In the genomic region with DNA sequence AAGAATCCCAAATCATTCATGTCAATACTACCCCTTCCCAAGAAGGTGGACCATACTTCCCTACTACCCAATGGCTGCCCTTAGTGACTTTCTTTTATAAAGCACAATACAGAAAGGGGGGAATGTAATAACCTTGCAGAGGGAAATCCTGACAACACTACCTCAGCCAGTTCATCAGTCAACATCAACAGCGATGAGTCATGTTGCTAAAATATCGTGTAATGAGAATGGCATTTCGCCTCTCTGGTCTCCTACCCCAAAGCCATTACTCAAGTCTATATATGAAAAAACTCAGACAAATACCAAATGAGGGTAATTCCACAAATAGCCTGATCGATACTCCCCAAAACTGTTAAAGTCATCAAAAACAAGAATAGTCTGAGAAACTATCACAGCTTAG, we compare ENCODE assay signal across 29 cellular contexts. TPM values are rescaled to one million over a fixed set of nuclear protein-coding genes. Genes with fewer than 3 reads are reported as not detected.
DNase-seq lines count a peak whose midpoint lies in the region; ATAC-seq and TF ChIP-seq lines count a peak whose summit lies in the region.
"Had no signal": no experiment of that assay in that cellular context is flagged by ENCODE, and none has a peak within 500 bp of the region (broad histone marks: within the 10 kb centered on the region; RNA-seq: fewer than 3 reads in every experiment).

No MANE protein-coding gene starts in this region.

- no peaks in the 10 kb centered on the region for H3K36me3 ChIP-seq in brain microvascular endothelial cell (replicated peaks)
- H3K36me3 ChIP-seq: cardiac muscle cell, neural progenitor cell had no signal

- intact Hi-C loops in posterior cingulate gyrus (cut with DNase I): no loop called here

- no peak overlapping the region for H3K4me3 Mint-ChIP-seq in activated CD8-positive, alpha-beta T cell treated with anti-CD3 and anti-CD28 coated beads, Interleukin-2, amount 10 ng/mL, durations not matched to agents 7 days and 5 days
- H3K4me3 Mint-ChIP-seq: activated CD4-positive, alpha-beta memory T cell treated with anti-CD3 and anti-CD28 coated beads, Interleukin-2, amount 10 ng/mL, durations not matched to agents 7 days and 5 days; CD14-positive monocyte; dendritic cell treated with granulocyte-macrophage colony-stimulating factor and Interleukin-4, amounts not matched to agents 40 ng/mL and 50 ng/mL, for 4 days; neural progenitor cell had no signal

- no peaks in the 10 kb centered on the region for H3K36me3 Mint-ChIP-seq in activated CD8-positive, alpha-beta T cell treated with anti-CD3 and anti-CD28 coated beads, Interleukin-2, amount 10 ng/mL, durations not matched to agents 7 days and 5 days (ENCODE audit: low read depth)
- H3K36me3 Mint-ChIP-seq: CD14-positive monocyte, neural progenitor cell had no signal

- POLR2A ChIA-PET in activated CD8-positive, alpha-beta T cell treated with anti-CD3 and anti-CD28 coated beads, Interleukin-2, amount 10 ng/mL, durations not matched to agents 7 days and 5 days (lab: Charles Lee): no interaction called here

- in situ Hi-C loops in brain microvascular endothelial cell (cut with HindIII; ENCODE audit: low pct_ligation_motif_present, low sequenced_read_pairs): no loop called here

- H3K27me3 ChIP-seq in brain microvascular endothelial cell (replicated peaks): no peaks in the 10 kb centered on the region
- H3K27me3 ChIP-seq: cardiac muscle cell, neural progenitor cell had no signal

- H3K27ac ChIP-seq in brain microvascular endothelial cell: no peak overlapping the region
- H3K27ac ChIP-seq: cardiac muscle cell, KMS-11, neural progenitor cell had no signal

- no peak for TF ChIP-seq CTCF in brain microvascular endothelial cell (IDR thresholded peaks at IDR 0.05; ENCODE audit: low read depth, low read length, missing control alignments)

- peaks cover 8% of the 10 kb centered on the region for H3K4me1 Mint-ChIP-seq in activated CD8-positive, alpha-beta T cell treated with anti-CD3 and anti-CD28 coated beads, Interleukin-2, amount 10 ng/mL, durations not matched to agents 7 days and 5 days (ENCODE audit: low read depth)
- H3K4me1 Mint-ChIP-seq: CD14-positive monocyte, neural progenitor cell had no signal

- H3K27me3 Mint-ChIP-seq in activated CD8-positive, alpha-beta T cell treated with anti-CD3 and anti-CD28 coated beads, Interleukin-2, amount 10 ng/mL, durations not matched to agents 7 days and 5 days (ENCODE audit: low read depth): peaks cover 17% of the 10 kb centered on the region
- H3K27me3 Mint-ChIP-seq: progenitor cell of endocrine pancreas had no signal

- CTCF ChIA-PET in activated CD8-positive, alpha-beta T cell treated with anti-CD3 and anti-CD28 coated beads, Interleukin-2, amount 10 ng/mL, durations not matched to agents 7 days and 5 days (lab: Charles Lee): no interaction called here

- H3K9me3 Mint-ChIP-seq in activated CD8-positive, alpha-beta T cell treated with anti-CD3 and anti-CD28 coated beads, Interleukin-2, amount 10 ng/mL, durations not matched to agents 7 days and 5 days (ENCODE audit: insufficient read depth): no peaks in the 10 kb centered on the region
- H3K9me3 Mint-ChIP-seq: activated CD4-positive, alpha-beta memory T cell treated with anti-CD3 and anti-CD28 coated beads, Interleukin-2, amount 10 ng/mL, durations not matched to agents 7 days and 5 days; dendritic cell treated with granulocyte-macrophage colony-stimulating factor and Interleukin-4, amounts not matched to agents 40 ng/mL and 50 ng/mL, for 4 days had no signal

- no peak overlapping the region for H3K4me3 ChIP-seq in brain microvascular endothelial cell (ENCODE audit: low read depth, low read length)
- H3K4me3 ChIP-seq: cardiac muscle cell, mucosa of descending colon, neural progenitor cell had no signal

- no peak overlapping the region for H3K27ac Mint-ChIP-seq in activated CD8-positive, alpha-beta T cell treated with anti-CD3 and anti-CD28 coated beads, Interleukin-2, amount 10 ng/mL, durations not matched to agents 7 days and 5 days
- H3K27ac Mint-ChIP-seq: activated CD4-positive, alpha-beta memory T cell treated with anti-CD3 and anti-CD28 coated beads, Interleukin-2, amount 10 ng/mL, durations not matched to agents 7 days and 5 days; CD14-positive monocyte; dendritic cell treated with granulocyte-macrophage colony-stimulating factor and Interleukin-4, amounts not matched to agents 40 ng/mL and 50 ng/mL, for 4 days; neural progenitor cell; progenitor cell of endocrine pancreas had no signal

- DNase-seq in Daoy (ENCODE audit: low read depth) (peak; percentile 41), NCI-H226 (peak; percentile 41), brain microvascular endothelial cell (peak; percentile 25), kidney tubule cell (ENCODE audit: low spot score) (peak; percentile 66), posterior cingulate gyrus (no peak), OCI-M1 (lab: John Stamatoyannopoulos, UW) (no peak)
- no peak for DNase-seq in activated CD8-positive, alpha-beta T cell treated with anti-CD3 and anti-CD28 coated beads, Interleukin-2, amount 10 ng/mL, durations not matched to agents 7 days and 5 days
- DNase-seq: activated CD4-positive, alpha-beta memory T cell treated with anti-CD3 and anti-CD28 coated beads, Interleukin-2, amount 10 ng/mL, durations not matched to agents 7 days and 5 days; activated effector memory CD4-positive, alpha-beta T cell treated with anti-CD3 and anti-CD28 coated beads, Interleukin-2, amount 50 U/mL, for 16 hours; activated T-cell treated with anti-CD3 and anti-CD28 coated beads for 4 hours; HCEC 1CT; hippocampal formation; mucosa of descending colon; NCI-H1048; NCI-H2081; RPMI8226; substantia nigra had no signal

- ATAC-seq in HG02938 (IDR thresholded peaks at IDR 0.05; ENCODE audit: unreplicated experiment): no peak
- no peak for ATAC-seq in activated CD8-positive, alpha-beta T cell treated with anti-CD3 and anti-CD28 coated beads, Interleukin-2, amount 10 ng/mL, durations not matched to agents 7 days and 5 days
- ATAC-seq: activated CD4-positive, CD25-positive, alpha-beta regulatory T cell treated with anti-CD3 and anti-CD28 coated beads, Interleukin-2, amount 50 U/mL, for 24 hours; mucosa of descending colon had no signal

RNA-seq across cellular contexts. Expression of gene MAGEA8, which starts 3.3 kb away (rescaled TPM):
- not detected in 2 replicates for total RNA-seq in Daoy (2014; rRNA removed; shearing (Covaris generic))
- total RNA-seq in activated CD8-positive, alpha-beta T cell treated with anti-CD3 and anti-CD28 coated beads, Interleukin-2, amount 10 ng/mL, durations not matched to agents 7 days and 5 days: not detected
- total RNA-seq: activated CD4-positive, alpha-beta memory T cell treated with anti-CD3 and anti-CD28 coated beads, Interleukin-2, amount 10 ng/mL, durations not matched to agents 7 days and 5 days; cardiac muscle cell; frontal cortex; HT-29; liver; mucosa of descending colon; urinary bladder had no signal

RNA-seq across cellular contexts. Expression of gene HSFX4, which starts 51.7 kb away (rescaled TPM):
- not detected in 2 replicates for total RNA-seq in Daoy (2014; rRNA removed; shearing (Covaris generic))
- not detected for total RNA-seq in activated CD8-positive, alpha-beta T cell treated with anti-CD3 and anti-CD28 coated beads, Interleukin-2, amount 10 ng/mL, durations not matched to agents 7 days and 5 days
- total RNA-seq: activated CD4-positive, alpha-beta memory T cell treated with anti-CD3 and anti-CD28 coated beads, Interleukin-2, amount 10 ng/mL, durations not matched to agents 7 days and 5 days; cardiac muscle cell; frontal cortex; HT-29; liver; mucosa of descending colon; progenitor cell of endocrine pancreas; urinary bladder had no signal

Comparison
In these comparisons a context has a peak if more than half of its experiments do, and no peak if none do; other contexts are left out.
1. DNase-seq: peak in Daoy (single experiment), NCI-H226 (single experiment), brain microvascular endothelial cell (single experiment) and kidney tubule cell (single experiment); none in posterior cingulate gyrus (0 of 10), OCI-M1 (single experiment) and activated CD8-positive, alpha-beta T cell treated with anti-CD3 and anti-CD28 coated beads, Interleukin-2, amount 10 ng/mL, durations not matched to agents 7 days and 5 days (single experiment).